Comparison of ENCODE assay signal across 19 cellular contexts in the genomic region with DNA sequence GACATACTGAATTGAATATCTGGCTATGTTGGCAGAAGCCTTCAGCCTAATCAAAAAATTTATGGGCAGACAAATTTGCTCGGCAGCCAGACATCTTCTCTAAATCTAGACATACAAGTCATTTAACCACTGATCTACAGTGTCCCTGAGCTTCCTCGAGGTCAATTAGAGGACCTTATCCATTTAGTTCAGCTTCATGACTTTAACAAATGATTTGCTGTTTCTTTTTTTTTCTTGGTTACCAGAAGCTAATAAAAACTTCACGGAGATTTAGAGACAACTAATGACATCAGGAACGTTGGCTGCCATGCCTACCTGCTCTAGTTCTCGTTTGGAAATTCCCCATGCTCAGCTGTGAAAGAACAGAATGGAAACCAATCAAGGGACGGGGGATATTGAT.
DNase-seq lines count a peak whose midpoint lies in the region; ATAC-seq and TF ChIP-seq lines count a peak whose summit lies in the region.
"Had no signal": no experiment of that assay in that cellular context is flagged by ENCODE, and none has a peak within 500 bp of the region (broad histone marks: within the 10 kb centered on the region; RNA-seq: fewer than 3 reads in every experiment).

No MANE protein-coding gene starts in this region.

- POLR2A ChIA-PET in activated CD8-positive, alpha-beta T cell treated with anti-CD3 and anti-CD28 coated beads, Interleukin-2, amount 10 ng/mL, durations not matched to agents 7 days and 5 days (lab: Charles Lee), result no interaction called here
- POLR2A ChIA-PET in activated CD8-positive, alpha-beta T cell treated with anti-CD3 and anti-CD28 coated beads for 36 hours (lab: Charles Lee), result interaction anchor here (0.6 to 0.9 kb wide), 2 partner anchors 89 to 227 kb away, joined by 3 to 4 read pairs; no protein-coding TSS in a partner anchor

- H3K4me1 Mint-ChIP-seq in activated CD8-positive, alpha-beta T cell treated with anti-CD3 and anti-CD28 coated beads, Interleukin-2, amount 10 ng/mL, durations not matched to agents 7 days and 5 days (ENCODE audit: low read depth), result peaks cover 44% of the 10 kb centered on the region
- peaks cover 34% of the 10 kb centered on the region for H3K4me1 Mint-ChIP-seq in activated CD8-positive, alpha-beta T cell treated with anti-CD3 and anti-CD28 coated beads for 36 hours (ENCODE audit: low read depth)
- H3K4me1 Mint-ChIP-seq in naive B cell (peaks cover 15 to 33% (median 31%) of the 10 kb centered on the region in 3 donors), endothelial cell (ENCODE audit: unreplicated experiment) (peaks cover 26% of the 10 kb centered on the region)

- TF ChIP-seq CTCF in activated CD8-positive, alpha-beta T cell treated with anti-CD3 and anti-CD28 coated beads for 36 hours (IDR thresholded peaks at IDR 0.05), result no peak
- TF ChIP-seq CTCF in endothelial cell (IDR thresholded peaks at IDR 0.05; ENCODE audit: unreplicated experiment), result no peak

- DNase-seq in activated CD8-positive, alpha-beta T cell treated with anti-CD3 and anti-CD28 coated beads, Interleukin-2, amount 10 ng/mL, durations not matched to agents 7 days and 5 days, result peak; percentile 10
- no peak for DNase-seq in activated CD8-positive, alpha-beta T cell treated with anti-CD3 and anti-CD28 coated beads for 36 hours
- DNase-seq in naive B cell (no peak), T-helper 9 cell (no peak), endothelial cell (ENCODE audit: low spot score) (no peak)
- DNase-seq: CD4-positive, alpha-beta T cell; DMS53; HCEC 1CT; KBM-7; NCI-H1048; NCI-H1417; NCI-H1694 treated with DMSO at 0.1 percent for 48 hours; NCI-H2081; NCI-H2227 treated with DMSO at 0.1 percent for 48 hours; NCI-H69; Peyer's patch; SHP77 treated with DMSO at 0.1 percent for 48 hours had no signal

- H3K4me3 Mint-ChIP-seq in activated CD8-positive, alpha-beta T cell treated with anti-CD3 and anti-CD28 coated beads, Interleukin-2, amount 10 ng/mL, durations not matched to agents 7 days and 5 days, result no peak overlapping the region
- H3K4me3 Mint-ChIP-seq in activated CD8-positive, alpha-beta T cell treated with anti-CD3 and anti-CD28 coated beads for 36 hours, result no peak overlapping the region
- no peak overlapping the region for H3K4me3 Mint-ChIP-seq in naive B cell
- no peak overlapping the region for H3K4me3 Mint-ChIP-seq in endothelial cell (ENCODE audit: unreplicated experiment)
- H3K4me3 Mint-ChIP-seq: CD4-positive, alpha-beta T cell had no signal

- H3K9me3 Mint-ChIP-seq in activated CD8-positive, alpha-beta T cell treated with anti-CD3 and anti-CD28 coated beads, Interleukin-2, amount 10 ng/mL, durations not matched to agents 7 days and 5 days (ENCODE audit: insufficient read depth), result no peaks in the 10 kb centered on the region
- no peaks in the 10 kb centered on the region for H3K9me3 Mint-ChIP-seq in activated CD8-positive, alpha-beta T cell treated with anti-CD3 and anti-CD28 coated beads for 36 hours
- H3K9me3 Mint-ChIP-seq in naive B cell (no peaks in the 10 kb centered on the region), endothelial cell (ENCODE audit: unreplicated experiment) (no peaks in the 10 kb centered on the region)
- H3K9me3 Mint-ChIP-seq: CD4-positive, alpha-beta T cell had no signal

- H3K36me3 Mint-ChIP-seq in activated CD8-positive, alpha-beta T cell treated with anti-CD3 and anti-CD28 coated beads, Interleukin-2, amount 10 ng/mL, durations not matched to agents 7 days and 5 days (ENCODE audit: low read depth), result no peaks in the 10 kb centered on the region
- no peaks in the 10 kb centered on the region for H3K36me3 Mint-ChIP-seq in activated CD8-positive, alpha-beta T cell treated with anti-CD3 and anti-CD28 coated beads for 36 hours (ENCODE audit: low read depth)
- H3K36me3 Mint-ChIP-seq in naive B cell (no peaks in the 10 kb centered on the region), endothelial cell (ENCODE audit: low read depth, unreplicated experiment) (no peaks in the 10 kb centered on the region)

- CTCF ChIA-PET in activated CD8-positive, alpha-beta T cell treated with anti-CD3 and anti-CD28 coated beads, Interleukin-2, amount 10 ng/mL, durations not matched to agents 7 days and 5 days (lab: Charles Lee), result interaction anchor here (0.9 to 2.3 kb wide), 7 partner anchors 11 to 244 kb away, joined by 3 to 10 read pairs (median 5); partner anchors contain the start of gene BCL2
- CTCF ChIA-PET in activated CD8-positive, alpha-beta T cell treated with anti-CD3 and anti-CD28 coated beads for 36 hours (lab: Charles Lee), result interaction anchor here (0.9 to 3.5 kb wide), 5 partner anchors 9 to 222 kb away, joined by 3 to 13 read pairs (median 4); no protein-coding TSS in a partner anchor

- H3K27ac Mint-ChIP-seq in activated CD8-positive, alpha-beta T cell treated with anti-CD3 and anti-CD28 coated beads, Interleukin-2, amount 10 ng/mL, durations not matched to agents 7 days and 5 days, result no peak overlapping the region
- no peak overlapping the region for H3K27ac Mint-ChIP-seq in activated CD8-positive, alpha-beta T cell treated with anti-CD3 and anti-CD28 coated beads for 36 hours
- H3K27ac Mint-ChIP-seq in naive B cell, result peak overlapping the region in 1 of 6 donors; percentile 41
- H3K27ac Mint-ChIP-seq in endothelial cell (ENCODE audit: unreplicated experiment), result no peak overlapping the region
- H3K27ac Mint-ChIP-seq: CD4-positive, alpha-beta T cell had no signal

- H3K27me3 Mint-ChIP-seq in activated CD8-positive, alpha-beta T cell treated with anti-CD3 and anti-CD28 coated beads, Interleukin-2, amount 10 ng/mL, durations not matched to agents 7 days and 5 days (ENCODE audit: low read depth), result peaks cover 28% of the 10 kb centered on the region
- H3K27me3 Mint-ChIP-seq in activated CD8-positive, alpha-beta T cell treated with anti-CD3 and anti-CD28 coated beads for 36 hours, result no peaks in the 10 kb centered on the region
- H3K27me3 Mint-ChIP-seq in naive B cell, result peaks cover 3 to 9% (median 4%) of the 10 kb centered on the region in 3 donors
- H3K27me3 Mint-ChIP-seq in endothelial cell (ENCODE audit: unreplicated experiment), result peaks cover 8% of the 10 kb centered on the region
- H3K27me3 Mint-ChIP-seq: CD4-positive, alpha-beta T cell had no signal

- intact Hi-C loops in activated CD8-positive, alpha-beta T cell treated with anti-CD3 and anti-CD28 coated beads for 36 hours (cut with micrococcal nuclease), result no loop called here

- ATAC-seq in activated CD8-positive, alpha-beta T cell treated with anti-CD3 and anti-CD28 coated beads, Interleukin-2, amount 10 ng/mL, durations not matched to agents 7 days and 5 days, result no peak
- ATAC-seq in activated CD8-positive, alpha-beta T cell treated with anti-CD3 and anti-CD28 coated beads for 36 hours, result no peak
- no peak for ATAC-seq in SK-N-SH treated with all-trans-retinoic acid at 6 μM for 48 hours
- peak; percentile 36 to 44 for ATAC-seq in naive B cell (ENCODE audit: low read depth in 2 of 2)
- no peak for ATAC-seq in GM18873 (IDR thresholded peaks at IDR 0.05; ENCODE audit: low FRiP score, unreplicated experiment)

TF ChIP-seq in SK-N-SH treated with all-trans-retinoic acid at 6 μM for 48 hours, 23 proteins besides CTCF, POLR2A, EP300 and RAD21 (continues in another document):
- TF ChIP-seq PPARA (CRISPR knock-in tag; IDR thresholded peaks at IDR 0.05; ENCODE audit: borderline replicate concordance), result no peak
- no peak for TF ChIP-seq ZFP30 (CRISPR knock-in tag; IDR thresholded peaks at IDR 0.05)
- no peak for TF ChIP-seq GLIS3 (CRISPR knock-in tag; IDR thresholded peaks at IDR 0.05)
- no peak for TF ChIP-seq RARB (CRISPR knock-in tag; IDR thresholded peaks at IDR 0.05)
- TF ChIP-seq TOX (CRISPR knock-in tag; IDR thresholded peaks at IDR 0.05; ENCODE audit: borderline replicate concordance), result no peak
- peak; percentile 43; the same call in 1 of the 2 replicates for TF ChIP-seq SNAI2 (CRISPR knock-in tag; IDR thresholded peaks at IDR 0.05)
- TF ChIP-seq PATZ1 (CRISPR knock-in tag; IDR thresholded peaks at IDR 0.05; ENCODE audit: borderline replicate concordance), result no peak
- no peak for TF ChIP-seq ZNF8 (CRISPR knock-in tag; IDR thresholded peaks at IDR 0.05)
- 0 out of 2 replicates have a peak, but pooled peaks have one; percentile 19 for TF ChIP-seq TCF4 (CRISPR knock-in tag; IDR thresholded peaks at IDR 0.05; ENCODE audit: borderline replicate concordance)
- TF ChIP-seq, protein P1, sequence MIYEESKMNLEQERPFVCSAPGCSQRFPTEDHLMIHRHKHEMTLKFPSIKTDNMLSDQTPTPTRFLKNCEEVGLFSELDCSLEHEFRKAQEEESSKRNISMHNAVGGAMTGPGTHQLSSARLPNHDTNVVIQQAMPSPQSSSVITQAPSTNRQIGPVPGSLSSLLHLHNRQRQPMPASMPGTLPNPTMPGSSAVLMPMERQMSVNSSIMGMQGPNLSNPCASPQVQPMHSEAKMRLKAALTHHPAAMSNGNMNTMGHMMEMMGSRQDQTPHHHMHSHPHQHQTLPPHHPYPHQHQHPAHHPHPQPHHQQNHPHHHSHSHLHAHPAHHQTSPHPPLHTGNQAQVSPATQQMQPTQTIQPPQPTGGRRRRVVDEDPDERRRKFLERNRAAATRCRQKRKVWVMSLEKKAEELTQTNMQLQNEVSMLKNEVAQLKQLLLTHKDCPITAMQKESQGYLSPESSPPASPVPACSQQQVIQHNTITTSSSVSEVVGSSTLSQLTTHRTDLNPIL (CRISPR knock-in tag; IDR thresholded peaks at IDR 0.05; ENCODE audit: low read depth), result peak; percentile 33; the same call in 1 of the 2 replicates

Comparison
In these comparisons a context has a peak if more than half of its experiments do, and no peak if none do; other contexts are left out.
1. ATAC-seq: peak in naive B cell (2 of 2); none in activated CD8-positive, alpha-beta T cell treated with anti-CD3 and anti-CD28 coated beads, Interleukin-2, amount 10 ng/mL, durations not matched to agents 7 days and 5 days (single experiment), activated CD8-positive, alpha-beta T cell treated with anti-CD3 and anti-CD28 coated beads for 36 hours (single experiment), SK-N-SH treated with all-trans-retinoic acid at 6 μM for 48 hours (single experiment) and GM18873 (single experiment).